Comparison of ENCODE assay signal across 21 cellular contexts in the genomic region with DNA sequence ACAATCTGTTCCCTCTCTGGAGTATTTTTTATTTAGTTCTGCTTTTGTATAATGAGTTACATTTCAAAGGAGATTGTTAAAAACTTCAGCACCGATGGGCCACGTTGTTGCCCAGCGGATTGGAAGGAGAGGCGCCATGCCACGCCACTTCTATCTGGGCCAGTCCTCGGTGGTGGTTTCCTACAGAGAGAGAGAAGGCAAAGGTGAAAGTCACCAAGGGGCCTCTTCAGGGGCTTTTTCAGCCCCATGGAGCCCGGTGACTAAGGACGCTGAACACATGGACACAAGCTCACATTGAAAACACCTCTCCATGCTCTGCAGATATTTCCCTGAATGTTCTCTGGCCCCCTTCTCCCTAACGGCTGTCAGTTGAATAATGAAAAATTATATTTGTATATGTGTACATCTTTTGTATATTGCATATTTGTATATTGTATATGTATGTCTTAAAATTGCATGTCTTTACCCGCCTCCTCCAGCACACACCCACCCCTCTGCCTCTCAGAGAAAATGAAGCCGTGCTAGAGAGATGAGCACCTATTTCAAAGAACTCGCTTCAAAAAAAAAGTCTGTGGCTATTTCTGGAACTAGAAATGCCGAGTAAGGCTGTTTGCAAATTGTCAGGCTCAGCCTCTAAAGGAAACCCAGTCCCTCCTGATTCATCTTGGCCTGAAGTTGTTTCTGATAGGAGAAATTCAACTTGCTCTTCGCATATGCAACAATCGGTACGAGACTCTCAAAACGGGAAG.
"Had no signal": no experiment of that assay in that cellular context is flagged by ENCODE, and none has a peak within 500 bp of the region (broad histone marks: within the 10 kb centered on the region; RNA-seq: fewer than 3 reads in every experiment).

No MANE protein-coding gene starts in this region.

- H3K36me3 ChIP-seq: heart left ventricle, pancreas, prostate gland, sigmoid colon had no signal

- H3K9me3 ChIP-seq: pancreas, prostate gland, sigmoid colon, testis had no signal

- ATAC-seq: activated CD4-positive, alpha-beta T cell treated with anti-CD3 and anti-CD28 coated beads for 36 hours; heart left ventricle; naive thymus-derived CD8-positive, alpha-beta T cell; pancreas had no signal

- H3K27ac ChIP-seq: heart left ventricle, pancreas, prostate gland, sigmoid colon, testis had no signal

- H3K27me3 ChIP-seq: sigmoid colon, testis had no signal

- H3K4me3 ChIP-seq: heart left ventricle, pancreas, prostate gland, sigmoid colon, testis had no signal

- H3K4me1 ChIP-seq: heart left ventricle, pancreas, prostate gland, sigmoid colon, testis had no signal

- DNase-seq: activated CD4-positive, alpha-beta T cell treated with anti-CD3 and anti-CD28 coated beads for 36 hours; activated CD4-positive, CD25-positive, alpha-beta regulatory T cell; activated CD8-positive, alpha-beta memory T cell treated with anti-CD3 and anti-CD28 coated beads for 24 hours; activated effector memory CD4-positive, alpha-beta T cell treated with anti-CD3 and anti-CD28 coated beads, Interleukin-2, amount 50 U/mL, for 16 hours; activated naive CD4-positive, alpha-beta T cell treated with anti-CD3 and anti-CD28 coated beads for 36 hours; amygdala; cortex of kidney; foreskin fibroblast; heart left ventricle; midbrain; naive thymus-derived CD8-positive, alpha-beta T cell; nucleus accumbens; pancreas; sigmoid colon; stimulated activated CD4-positive, alpha-beta T cell treated with anti-CD3 and anti-CD28 coated beads, Interleukin-15, amount 100 ng/mL, for 24 hours; stimulated activated CD4-positive, alpha-beta T cell treated with anti-CD3 and anti-CD28 coated beads, Interleukin-2, amount 100 ng/mL, for 24 hours; stimulated activated naive CD4-positive, alpha-beta T cell; T-helper 1 cell; testis; trophoblast cell had no signal
